Comparison of ENCODE assay signal across 7 cellular contexts in the genomic region with DNA sequence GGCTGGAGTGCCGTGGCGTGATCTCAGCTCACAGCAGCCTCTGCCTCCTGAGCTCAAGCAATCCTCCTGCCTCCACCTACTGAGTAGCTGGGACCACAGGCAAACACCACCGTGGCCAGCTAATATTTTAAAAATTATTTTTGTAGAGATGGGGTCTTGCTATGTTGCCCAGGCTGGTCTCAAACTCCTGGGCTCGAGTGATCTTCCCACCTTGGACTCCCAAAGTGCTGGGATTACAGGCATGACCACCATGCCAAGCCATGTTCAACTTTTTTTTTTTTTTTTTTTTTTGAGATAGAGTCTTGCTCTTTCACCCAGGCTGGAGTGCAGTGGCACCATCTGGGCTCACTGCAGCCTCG.
A peak's percentile ranks its signal among the peaks of the same experiment; 100 is the strongest.
DNase-seq lines count a peak whose midpoint lies in the region; ATAC-seq and TF ChIP-seq lines count a peak whose summit lies in the region.
"Not testable (repeated sequence)": the region's sequence is repeated elsewhere in the genome, so short reads cannot be mapped to it uniquely, and the experiment has no call there.

No MANE protein-coding gene starts in this region.

- not testable (repeated sequence) for H3K27me3 Mint-ChIP-seq in CD8-positive, alpha-beta T cell (ENCODE audit: low read depth); T-helper 17 cell; activated CD8-positive, alpha-beta T cell treated with anti-CD3 and anti-CD28 coated beads, Interleukin-2, amount 10 ng/mL, durations not matched to agents 7 days and 5 days (ENCODE audit: low read depth); activated T-helper 2 cell treated with anti-CD3 and anti-CD28 coated beads, Interferon-gamma antibody, Interleukin-2, Interleukin-4, amounts not matched to agents 10 μg/mL and 5 μg/mL and 100 μg/mL, durations not matched to agents 14 hours and 24 hours and 36 hours (ENCODE audit: low read depth); activated naive CD8-positive, alpha-beta T cell treated with anti-CD3 and anti-CD28 coated beads, Interleukin-2, amount 50 U/mL, for 24 hours

- not testable (repeated sequence) for H3K27ac ChIP-seq in CD8-positive, alpha-beta T cell (ENCODE audit: low read depth, low read length); sigmoid colon
- peak overlapping the region; percentile 89 for H3K27ac ChIP-seq in epithelial cell of prostate

- ATAC-seq in CD8-positive, alpha-beta T cell; T-helper 17 cell; activated CD8-positive, alpha-beta T cell treated with anti-CD3 and anti-CD28 coated beads, Interleukin-2, amount 10 ng/mL, durations not matched to agents 7 days and 5 days; activated naive CD8-positive, alpha-beta T cell treated with anti-CD3 and anti-CD28 coated beads, Interleukin-2, amount 50 U/mL, for 24 hours: not testable (repeated sequence)

- H3K27me3 ChIP-seq in CD8-positive, alpha-beta T cell (ENCODE audit: insufficient read depth, low read length); sigmoid colon: not testable (repeated sequence)

- not testable (repeated sequence) for TF ChIP-seq CTCF in CD8-positive, alpha-beta T cell (IDR thresholded peaks at IDR 0.05); sigmoid colon (IDR thresholded peaks at IDR 0.05)

- POLR2A ChIA-PET in CD8-positive, alpha-beta T cell (lab: Charles Lee), result interaction anchor here (0.6 kb wide), 1 partner anchor 195 kb away, joined by 3 read pairs; no protein-coding TSS in a partner anchor
- POLR2A ChIA-PET in activated CD8-positive, alpha-beta T cell treated with anti-CD3 and anti-CD28 coated beads, Interleukin-2, amount 10 ng/mL, durations not matched to agents 7 days and 5 days (lab: Charles Lee), result interaction anchor here (1.0 to 1.5 kb wide), 2 partner anchors 84 to 162 kb away, joined by 3 read pairs; no protein-coding TSS in a partner anchor

- H3K4me3 ChIP-seq in CD8-positive, alpha-beta T cell (ENCODE audit: low read depth, low read length); sigmoid colon: not testable (repeated sequence)

- peaks cover 11% of the 10 kb centered on the region for H3K36me3 ChIP-seq in CD8-positive, alpha-beta T cell (ENCODE audit: insufficient read depth, low read length)
- H3K36me3 ChIP-seq in sigmoid colon, result not testable (repeated sequence)

- not testable (repeated sequence) for H3K4me3 Mint-ChIP-seq in CD8-positive, alpha-beta T cell; T-helper 17 cell; activated CD8-positive, alpha-beta T cell treated with anti-CD3 and anti-CD28 coated beads, Interleukin-2, amount 10 ng/mL, durations not matched to agents 7 days and 5 days; activated T-helper 2 cell treated with anti-CD3 and anti-CD28 coated beads, Interferon-gamma antibody, Interleukin-2, Interleukin-4, amounts not matched to agents 10 μg/mL and 5 μg/mL and 100 μg/mL, durations not matched to agents 14 hours and 24 hours and 36 hours (ENCODE audit: low read depth); activated naive CD8-positive, alpha-beta T cell treated with anti-CD3 and anti-CD28 coated beads, Interleukin-2, amount 50 U/mL, for 24 hours

- H3K9me3 Mint-ChIP-seq in CD8-positive, alpha-beta T cell; activated CD8-positive, alpha-beta T cell treated with anti-CD3 and anti-CD28 coated beads, Interleukin-2, amount 10 ng/mL, durations not matched to agents 7 days and 5 days (ENCODE audit: insufficient read depth); activated T-helper 2 cell treated with anti-CD3 and anti-CD28 coated beads, Interferon-gamma antibody, Interleukin-2, Interleukin-4, amounts not matched to agents 10 μg/mL and 5 μg/mL and 100 μg/mL, durations not matched to agents 14 hours and 24 hours and 36 hours; activated naive CD8-positive, alpha-beta T cell treated with anti-CD3 and anti-CD28 coated beads, Interleukin-2, amount 50 U/mL, for 24 hours: not testable (repeated sequence)

- H3K4me1 Mint-ChIP-seq in CD8-positive, alpha-beta T cell (ENCODE audit: low read depth), result peaks cover 66% of the 10 kb centered on the region
- H3K4me1 Mint-ChIP-seq in T-helper 17 cell, result peaks cover 30% of the 10 kb centered on the region
- peaks cover 90% of the 10 kb centered on the region for H3K4me1 Mint-ChIP-seq in activated CD8-positive, alpha-beta T cell treated with anti-CD3 and anti-CD28 coated beads, Interleukin-2, amount 10 ng/mL, durations not matched to agents 7 days and 5 days (ENCODE audit: low read depth)
- H3K4me1 Mint-ChIP-seq in activated T-helper 2 cell treated with anti-CD3 and anti-CD28 coated beads, Interferon-gamma antibody, Interleukin-2, Interleukin-4, amounts not matched to agents 10 μg/mL and 5 μg/mL and 100 μg/mL, durations not matched to agents 14 hours and 24 hours and 36 hours (ENCODE audit: low read depth), result peaks cover 58% of the 10 kb centered on the region
- H3K4me1 Mint-ChIP-seq in activated naive CD8-positive, alpha-beta T cell treated with anti-CD3 and anti-CD28 coated beads, Interleukin-2, amount 50 U/mL, for 24 hours, result peaks cover 81% of the 10 kb centered on the region

- CTCF ChIA-PET in CD8-positive, alpha-beta T cell (lab: Charles Lee), result interaction anchor here (0.6 kb wide), 1 partner anchor 37 kb away, joined by 3 read pairs; no protein-coding TSS in a partner anchor
- CTCF ChIA-PET in activated CD8-positive, alpha-beta T cell treated with anti-CD3 and anti-CD28 coated beads, Interleukin-2, amount 10 ng/mL, durations not matched to agents 7 days and 5 days (lab: Charles Lee), result interaction anchor here (1.0 to 1.5 kb wide), 3 partner anchors 63 to 197 kb away, joined by 3 to 7 read pairs (median 4); no protein-coding TSS in a partner anchor

- peak in 1 of 7 experiments; percentile 2 for DNase-seq in CD8-positive, alpha-beta T cell
- DNase-seq in T-helper 17 cell; activated CD8-positive, alpha-beta T cell treated with anti-CD3 and anti-CD28 coated beads, Interleukin-2, amount 10 ng/mL, durations not matched to agents 7 days and 5 days; activated T-helper 2 cell treated with anti-CD3 and anti-CD28 coated beads, Interferon-gamma antibody, Interleukin-2, Interleukin-4, amounts not matched to agents 10 μg/mL and 5 μg/mL and 100 μg/mL, durations not matched to agents 14 hours and 24 hours and 36 hours (ENCODE audit: low spot score); activated naive CD8-positive, alpha-beta T cell treated with anti-CD3 and anti-CD28 coated beads, Interleukin-2, amount 50 U/mL, for 24 hours; epithelial cell of prostate (ENCODE audit: low read depth, low spot score): not testable (repeated sequence)
- DNase-seq in sigmoid colon, result peak; percentile 7

- not testable (repeated sequence) for TF ChIP-seq EP300 in sigmoid colon (IDR thresholded peaks at IDR 0.05)

- peaks cover 63% of the 10 kb centered on the region for H3K36me3 Mint-ChIP-seq in CD8-positive, alpha-beta T cell
- not testable (repeated sequence) for H3K36me3 Mint-ChIP-seq in T-helper 17 cell (ENCODE audit: low read depth)
- H3K36me3 Mint-ChIP-seq in activated CD8-positive, alpha-beta T cell treated with anti-CD3 and anti-CD28 coated beads, Interleukin-2, amount 10 ng/mL, durations not matched to agents 7 days and 5 days (ENCODE audit: low read depth), result peaks cover 82% of the 10 kb centered on the region
- H3K36me3 Mint-ChIP-seq in activated T-helper 2 cell treated with anti-CD3 and anti-CD28 coated beads, Interferon-gamma antibody, Interleukin-2, Interleukin-4, amounts not matched to agents 10 μg/mL and 5 μg/mL and 100 μg/mL, durations not matched to agents 14 hours and 24 hours and 36 hours (ENCODE audit: low read depth), result peaks cover 84% of the 10 kb centered on the region
- peaks cover 54% of the 10 kb centered on the region for H3K36me3 Mint-ChIP-seq in activated naive CD8-positive, alpha-beta T cell treated with anti-CD3 and anti-CD28 coated beads, Interleukin-2, amount 50 U/mL, for 24 hours (ENCODE audit: low read depth)

- peak overlapping the region; percentile 90 for H3K27ac Mint-ChIP-seq in CD8-positive, alpha-beta T cell
- H3K27ac Mint-ChIP-seq in T-helper 17 cell, result peak overlapping the region; percentile 43
- peak overlapping the region; percentile 84 for H3K27ac Mint-ChIP-seq in activated CD8-positive, alpha-beta T cell treated with anti-CD3 and anti-CD28 coated beads, Interleukin-2, amount 10 ng/mL, durations not matched to agents 7 days and 5 days
- peak overlapping the region; percentile 89 for H3K27ac Mint-ChIP-seq in activated T-helper 2 cell treated with anti-CD3 and anti-CD28 coated beads, Interferon-gamma antibody, Interleukin-2, Interleukin-4, amounts not matched to agents 10 μg/mL and 5 μg/mL and 100 μg/mL, durations not matched to agents 14 hours and 24 hours and 36 hours
- peak overlapping the region; percentile 90 for H3K27ac Mint-ChIP-seq in activated naive CD8-positive, alpha-beta T cell treated with anti-CD3 and anti-CD28 coated beads, Interleukin-2, amount 50 U/mL, for 24 hours

- WGBS in sigmoid colon, 2 donors, result 84 to 94% methylated on average over 5 of the region's 5 CpGs

- not testable (repeated sequence) for TF ChIP-seq POLR2A in sigmoid colon (IDR thresholded peaks at IDR 0.05)

- H3K4me1 ChIP-seq in CD8-positive, alpha-beta T cell (ENCODE audit: insufficient read depth, low read length), result peaks cover 58% of the 10 kb centered on the region
- not testable (repeated sequence) for H3K4me1 ChIP-seq in sigmoid colon

- intact Hi-C loops in CD8-positive, alpha-beta T cell (cut with DNase I, micrococcal nuclease), result loop anchor here in 1 of 2 experiments (10.0 kb wide), 1 partner anchor 197 kb away; no protein-coding TSS in a partner anchor
- intact Hi-C loops in activated T-helper 2 cell treated with anti-CD3 and anti-CD28 coated beads, Interferon-gamma antibody, Interleukin-2, Interleukin-4, amounts not matched to agents 10 μg/mL and 5 μg/mL and 100 μg/mL, durations not matched to agents 14 hours and 24 hours and 36 hours (cut with micrococcal nuclease), result loop anchor here (2.0 to 10.0 kb wide), 6 partner anchors 21 to 200 kb away; a partner anchor contains a TSS
- intact Hi-C loops in sigmoid colon (cut with DNase I), result not testable (repeated sequence)

- not testable (repeated sequence) for H3K9me3 ChIP-seq in CD8-positive, alpha-beta T cell (ENCODE audit: low read length); T-helper 17 cell (ENCODE audit: control insufficient read depth, low read length, poor library complexity, severe bottlenecking); sigmoid colon
